1 cellular context compared by ENCODE assay signal in the genomic region with DNA sequence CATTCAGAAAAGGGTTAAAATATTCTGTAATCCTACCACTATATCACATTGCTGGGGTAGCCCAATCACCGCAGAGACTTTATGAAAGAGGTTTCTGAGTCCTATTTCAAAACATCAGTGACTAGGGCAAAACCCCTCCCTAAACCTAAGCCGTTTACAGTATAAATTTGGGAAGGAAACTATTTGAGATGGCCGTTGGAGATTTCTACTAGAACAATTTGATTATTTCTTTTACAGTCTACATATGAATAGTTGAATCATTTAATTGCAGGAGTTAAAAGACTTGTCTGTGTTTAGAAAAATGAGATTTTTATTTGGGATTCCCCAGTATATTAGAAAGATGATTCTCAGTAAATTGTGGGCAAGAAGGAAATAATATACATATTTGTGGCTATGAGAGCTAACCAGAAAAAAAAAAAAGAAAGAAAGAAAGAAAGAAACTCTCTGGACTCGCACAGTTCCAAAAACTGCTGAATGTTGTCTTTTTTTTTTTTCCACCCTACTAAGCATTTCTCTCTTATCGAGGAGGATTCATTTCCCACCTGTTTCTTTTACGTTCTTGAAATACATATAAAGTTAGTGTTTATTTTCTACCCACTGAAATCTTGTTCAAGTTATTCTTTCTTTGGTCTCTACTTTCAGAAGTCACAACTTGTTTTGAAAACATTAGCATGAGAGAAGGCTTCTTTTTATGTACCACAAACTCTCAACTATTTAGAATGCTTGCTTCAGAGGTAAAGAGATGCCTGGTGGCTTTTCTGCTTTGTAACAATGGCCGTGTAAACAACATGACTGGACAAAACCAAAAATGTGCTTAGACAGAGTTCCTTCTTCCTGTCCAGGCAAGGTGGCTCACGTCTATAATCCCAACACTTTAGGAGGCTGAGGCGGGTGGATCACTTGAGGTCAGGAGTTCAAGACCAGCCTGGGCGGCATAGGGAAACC.
TF ChIP-seq lines count a peak whose summit lies in the region.

No MANE protein-coding gene starts in this region.

TF ChIP-seq in IMR-90, 13 proteins besides CTCF, POLR2A, EP300 and RAD21:
- TF ChIP-seq CHD1 (IDR thresholded peaks at IDR 0.05; ENCODE audit: low read depth, low read length) (no peak), FOS (IDR thresholded peaks at IDR 0.05; ENCODE audit: low read depth, low read length) (no peak), RCOR1 (IDR thresholded peaks at IDR 0.05; ENCODE audit: insufficient replicate concordance, low read length) (no peak), RFX5 (IDR thresholded peaks at IDR 0.05; ENCODE audit: low read depth, low read length) (no peak), CEBPB (IDR thresholded peaks at IDR 0.05; ENCODE audit: low read depth, low read length) (no peak), SMC3 (IDR thresholded peaks at IDR 0.05; ENCODE audit: low read depth, low read length) (no peak), NFE2L2 (IDR thresholded peaks at IDR 0.05; ENCODE audit: low read depth, low read length) (peak; percentile 12; the same call in 1 of the 2 replicates), BHLHE40 (IDR thresholded peaks at IDR 0.05; ENCODE audit: low read depth, low read length) (no peak), MAFK (IDR thresholded peaks at IDR 0.05; ENCODE audit: low read depth, low read length) (peak; percentile 80), MAZ (IDR thresholded peaks at IDR 0.05; ENCODE audit: borderline replicate concordance, low read depth, low read length) (no peak), MXI1 (IDR thresholded peaks at IDR 0.05; ENCODE audit: borderline replicate concordance, low read depth, low read length) (no peak)
- TF ChIP-seq, protein P1, sequence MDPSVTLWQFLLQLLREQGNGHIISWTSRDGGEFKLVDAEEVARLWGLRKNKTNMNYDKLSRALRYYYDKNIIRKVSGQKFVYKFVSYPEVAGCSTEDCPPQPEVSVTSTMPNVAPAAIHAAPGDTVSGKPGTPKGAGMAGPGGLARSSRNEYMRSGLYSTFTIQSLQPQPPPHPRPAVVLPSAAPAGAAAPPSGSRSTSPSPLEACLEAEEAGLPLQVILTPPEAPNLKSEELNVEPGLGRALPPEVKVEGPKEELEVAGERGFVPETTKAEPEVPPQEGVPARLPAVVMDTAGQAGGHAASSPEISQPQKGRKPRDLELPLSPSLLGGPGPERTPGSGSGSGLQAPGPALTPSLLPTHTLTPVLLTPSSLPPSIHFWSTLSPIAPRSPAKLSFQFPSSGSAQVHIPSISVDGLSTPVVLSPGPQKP (IDR thresholded peaks at IDR 0.05; ENCODE audit: borderline replicate concordance, low read depth, low read length), result no peak
- TF ChIP-seq, protein P2, sequence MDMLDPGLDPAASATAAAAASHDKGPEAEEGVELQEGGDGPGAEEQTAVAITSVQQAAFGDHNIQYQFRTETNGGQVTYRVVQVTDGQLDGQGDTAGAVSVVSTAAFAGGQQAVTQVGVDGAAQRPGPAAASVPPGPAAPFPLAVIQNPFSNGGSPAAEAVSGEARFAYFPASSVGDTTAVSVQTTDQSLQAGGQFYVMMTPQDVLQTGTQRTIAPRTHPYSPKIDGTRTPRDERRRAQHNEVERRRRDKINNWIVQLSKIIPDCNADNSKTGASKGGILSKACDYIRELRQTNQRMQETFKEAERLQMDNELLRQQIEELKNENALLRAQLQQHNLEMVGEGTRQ (IDR thresholded peaks at IDR 0.05; ENCODE audit: low read depth, low read length), result peak; percentile 61; the same call in 1 of the 2 replicates
TF ChIP-seq in IMR-90: peak in this region for 3.
